14 cellular contexts compared by ENCODE assay signal in genomic region chr12:60501124-60501729, GRCh38.
A peak's percentile ranks its signal among the peaks of the same experiment; 100 is the strongest.
DNase-seq lines count a peak whose midpoint lies in the region; ATAC-seq, FAIRE-seq and TF ChIP-seq lines count a peak whose summit lies in the region.
"Had no signal": no experiment of that assay in that cellular context is flagged by ENCODE, and none has a peak within 500 bp of the region (broad histone marks: within the 10 kb centered on the region; RNA-seq: fewer than 3 reads in every experiment).

No MANE protein-coding gene starts in this region.

- FAIRE-seq in urothelium cell line (lab: Jason Lieb, UNC) = no peak
- FAIRE-seq: small intestine had no signal

- ATAC-seq in Right ventricle myocardium superior (ENCODE audit: poor library complexity) (peak; percentile 97), HG03565 (IDR thresholded peaks at IDR 0.05; ENCODE audit: unreplicated experiment) (no peak)

- intact Hi-C loops in Right ventricle myocardium superior (cut with DNase I) = no loop called here

- H3K36me3 ChIP-seq in right atrium auricular region = no peaks in the 10 kb centered on the region
- H3K36me3 ChIP-seq: upper lobe of left lung had no signal

- H3K27ac ChIP-seq in right atrium auricular region = no peak overlapping the region
- H3K27ac ChIP-seq: upper lobe of left lung had no signal

- peaks cover 0 to 4% of the 10 kb centered on the region in 2 donors for H3K4me1 ChIP-seq in right atrium auricular region
- H3K4me1 ChIP-seq: upper lobe of left lung had no signal

- no peaks in the 10 kb centered on the region for H3K9me3 ChIP-seq in right atrium auricular region
- H3K9me3 ChIP-seq: upper lobe of left lung had no signal

- no peaks in the 10 kb centered on the region for H3K27me3 ChIP-seq in right atrium auricular region
- H3K27me3 ChIP-seq: upper lobe of left lung had no signal

- H3K4me3 ChIP-seq in right atrium auricular region = no peak overlapping the region
- no peak overlapping the region for H3K4me3 ChIP-seq in fibroblast of pulmonary artery (replicated peaks; ENCODE audit: low read depth, low read length)
- H3K4me3 ChIP-seq: upper lobe of left lung had no signal

- no peak for TF ChIP-seq CTCF in right atrium auricular region (IDR thresholded peaks at IDR 0.05)
- TF ChIP-seq CTCF in fibroblast of pulmonary artery (IDR thresholded peaks at IDR 0.05; ENCODE audit: low read length, missing control alignments) = no peak

- DNase-seq in Right ventricle myocardium superior (no peak), right atrium auricular region (ENCODE audit: low spot score) (no peak), SK-N-DZ (ENCODE audit: low spot score) (peak; percentile 28), fibroblast of pulmonary artery (ENCODE audit: low read depth) (peak; percentile 0), urothelium cell line (ENCODE audit: low spot score) (peak; percentile 14), AG20443 (ENCODE audit: low spot score) (no peak)
- no peak for DNase-seq in stimulated activated CD8-positive, alpha-beta memory T cell treated with anti-CD3 and anti-CD28 coated beads, Interleukin-4, amount 100 ng/mL, for 48 hours
- DNase-seq: activated naive CD8-positive, alpha-beta T cell treated with anti-CD3 and anti-CD28 coated beads for 36 hours; AML-193; effector CD4-positive, alpha-beta T cell; NCI-H146; small intestine; upper lobe of left lung had no signal

Comparison
In these comparisons a context has a peak if more than half of its experiments do, and no peak if none do; other contexts are left out.
1. DNase-seq: peak in SK-N-DZ (single experiment), fibroblast of pulmonary artery (single experiment) and urothelium cell line (single experiment); none in Right ventricle myocardium superior (single experiment), right atrium auricular region (single experiment), AG20443 (single experiment) and stimulated activated CD8-positive, alpha-beta memory T cell treated with anti-CD3 and anti-CD28 coated beads, Interleukin-4, amount 100 ng/mL, for 48 hours (single experiment).